ENCODE assay signal across 11 cellular contexts in genomic region chr20:10216146-10216741, GRCh38. TPM values are rescaled to one million over a fixed set of nuclear protein-coding genes. Genes with fewer than 3 reads are reported as not detected.
DNase-seq lines count a peak whose midpoint lies in the region; ATAC-seq, FAIRE-seq and TF ChIP-seq lines count a peak whose summit lies in the region.
"Had no signal": no experiment of that assay in that cellular context is flagged by ENCODE, and none has a peak within 500 bp of the region (broad histone marks: within the 10 kb centered on the region; RNA-seq: fewer than 3 reads in every experiment).

No MANE protein-coding gene starts in this region.

- H3K4me3 ChIP-seq in AG04450 (ENCODE audit: low read depth, low read length) (no peak overlapping the region), HUES64 (ENCODE audit: low read length) (peak overlapping the region; percentile 56; the same call in 1 of the 2 replicates), astrocyte (ENCODE audit: insufficient read depth, low read depth, low read length) (peak overlapping the region; percentile 57), endodermal cell (ENCODE audit: low read length) (no peak overlapping the region)
- H3K4me3 ChIP-seq: upper lobe of right lung had no signal

- ATAC-seq in CD4-positive, alpha-beta T cell (ENCODE audit: poor library complexity), result no peak
- ATAC-seq: upper lobe of right lung had no signal

- peak overlapping the region; percentile 99 for H3K4me2 ChIP-seq in astrocyte (ENCODE audit: low read length)

- CTCF ChIA-PET in AG04450 (lab: Charles Lee), result interaction anchor here (0.7 to 1.0 kb wide), 2 partner anchors 187 to 238 kb away, joined by 3 read pairs; no protein-coding TSS in a partner anchor
- CTCF ChIA-PET in CD4-positive, alpha-beta T cell (lab: Charles Lee), result no interaction called here

- no peaks in the 10 kb centered on the region for H3K36me3 ChIP-seq in HUES64 (ENCODE audit: insufficient read depth, low read length)
- H3K36me3 ChIP-seq in astrocyte (ENCODE audit: insufficient read depth, low read length), result no peaks in the 10 kb centered on the region
- H3K36me3 ChIP-seq in endodermal cell (ENCODE audit: control insufficient read depth, insufficient read depth, low read length), result no peaks in the 10 kb centered on the region
- H3K36me3 ChIP-seq: upper lobe of right lung had no signal

- H3K27ac Mint-ChIP-seq in astrocyte (ENCODE audit: unreplicated experiment), result peak overlapping the region; percentile 87
- H3K27ac Mint-ChIP-seq in endodermal cell, result no peak overlapping the region
- no peak overlapping the region for H3K27ac Mint-ChIP-seq in CD4-positive, alpha-beta T cell
- H3K27ac Mint-ChIP-seq: activated naive CD4-positive, alpha-beta T cell treated with anti-CD3 and anti-CD28 coated beads, Interleukin-2, amount 50 U/mL, for 24 hours had no signal

- WGBS in HUES64, result 64% methylated on average over 3 of the region's 3 CpGs
- 57 to 71% methylated on average over 2 to 3 of the region's 3 CpGs for WGBS in endodermal cell (ENCODE audit: insufficient coverage in 1 of 2, insufficient read length in 1 of 2), 2 experiments

- H3K79me2 ChIP-seq in astrocyte (ENCODE audit: insufficient read depth, low read length), result no peaks in the 10 kb centered on the region

- no peak for DNase-seq in AG04450 (ENCODE audit: low read depth, low spot score)
- DNase-seq in astrocyte (ENCODE audit: low read depth), result peak; percentile 87
- peak; percentile 40 for DNase-seq in left kidney (ENCODE audit: low read depth, low spot score)
- DNase-seq in endodermal cell, result no peak
- DNase-seq in GM19240 (ENCODE audit: insufficient read length, low spot score), result no peak
- DNase-seq in CD4-positive, alpha-beta T cell, result no peak
- DNase-seq in effector CD4-positive, alpha-beta T cell, result no peak
- DNase-seq: upper lobe of right lung had no signal

- H3K9ac ChIP-seq in HUES64 (ENCODE audit: low read depth, low read length) (no peak overlapping the region), astrocyte (ENCODE audit: low read length) (peak overlapping the region; percentile 92), endodermal cell (ENCODE audit: extremely low read depth, low read length, poor library complexity, severe bottlenecking) (no peak overlapping the region)

- H3K9me3 Mint-ChIP-seq in astrocyte (ENCODE audit: unreplicated experiment), result no peaks in the 10 kb centered on the region
- no peaks in the 10 kb centered on the region for H3K9me3 Mint-ChIP-seq in endodermal cell
- peaks cover 7% of the 10 kb centered on the region for H3K9me3 Mint-ChIP-seq in CD4-positive, alpha-beta T cell

- intact Hi-C loops in CD4-positive, alpha-beta T cell (cut with DNase I, micrococcal nuclease), result no loop called here

- H3K4me3 Mint-ChIP-seq in astrocyte (ENCODE audit: unreplicated experiment) (peak overlapping the region; percentile 96), endodermal cell (no peak overlapping the region)
- no peak overlapping the region for H3K4me3 Mint-ChIP-seq in CD4-positive, alpha-beta T cell
- H3K4me3 Mint-ChIP-seq: activated naive CD4-positive, alpha-beta T cell treated with anti-CD3 and anti-CD28 coated beads, Interleukin-2, amount 50 U/mL, for 24 hours had no signal

- no peak overlapping the region for H2AFZ ChIP-seq in astrocyte (ENCODE audit: low read depth, low read length)

- H3K4me1 Mint-ChIP-seq in astrocyte (ENCODE audit: low read depth, unreplicated experiment) (peaks cover 7% of the 10 kb centered on the region), endodermal cell (peaks cover 9% of the 10 kb centered on the region)
- peaks cover 21% of the 10 kb centered on the region for H3K4me1 Mint-ChIP-seq in CD4-positive, alpha-beta T cell (ENCODE audit: low read depth)

- TF ChIP-seq CTCF in AG04450 (IDR thresholded peaks at IDR 0.05; ENCODE audit: low read depth, low read length) (no peak), astrocyte (IDR thresholded peaks at IDR 0.05; ENCODE audit: insufficient read depth, low read depth, low read length) (no peak), endodermal cell (conservative IDR thresholded peaks at IDR 0.05) (no peak)
- TF ChIP-seq CTCF in CD4-positive, alpha-beta T cell (IDR thresholded peaks at IDR 0.05), result no peak

- no peaks in the 10 kb centered on the region; the same call in 1 of the 2 replicates for H3K9me3 ChIP-seq in AG04450 (ENCODE audit: control insufficient read depth, insufficient read depth, low read length)
- no peaks in the 10 kb centered on the region for H3K9me3 ChIP-seq in HUES64 (ENCODE audit: insufficient read depth, low read depth, low read length)
- no peaks in the 10 kb centered on the region for H3K9me3 ChIP-seq in astrocyte (ENCODE audit: insufficient read depth, low read depth, low read length)
- H3K9me3 ChIP-seq in endodermal cell (ENCODE audit: control insufficient read depth, low read length), result no peaks in the 10 kb centered on the region
- H3K9me3 ChIP-seq in CD4-positive, alpha-beta T cell (ENCODE audit: control insufficient read depth, low read length), result no peaks in the 10 kb centered on the region
- H3K9me3 ChIP-seq: upper lobe of right lung had no signal

- H3K27me3 Mint-ChIP-seq in astrocyte (ENCODE audit: low read depth, unreplicated experiment) (peaks cover 4% of the 10 kb centered on the region), endodermal cell (ENCODE audit: insufficient read depth) (peaks cover 55% of the 10 kb centered on the region)
- peaks cover 68% of the 10 kb centered on the region for H3K27me3 Mint-ChIP-seq in CD4-positive, alpha-beta T cell

- H3K27me3 ChIP-seq in AG04450 (ENCODE audit: control insufficient read depth, insufficient read depth, low read length), result no peaks in the 10 kb centered on the region
- H3K27me3 ChIP-seq in HUES64 (ENCODE audit: insufficient read depth, low read length), result peaks cover 43% of the 10 kb centered on the region
- H3K27me3 ChIP-seq in astrocyte (ENCODE audit: insufficient read depth, low read length), result no peaks in the 10 kb centered on the region
- peaks cover 64% of the 10 kb centered on the region for H3K27me3 ChIP-seq in endodermal cell (ENCODE audit: control insufficient read depth, insufficient read depth, low read length, poor library complexity, severe bottlenecking)
- peaks cover 52% of the 10 kb centered on the region for H3K27me3 ChIP-seq in CD4-positive, alpha-beta T cell (ENCODE audit: control insufficient read depth, insufficient read depth, low read length)

- no peak for FAIRE-seq in astrocyte (lab: Jason Lieb, UNC)

- POLR2A ChIA-PET in AG04450 (lab: Yijun Ruan, JAX), result interaction anchor here (0.8 kb wide), 1 partner anchor 93 kb away, joined by 4 read pairs; no protein-coding TSS in a partner anchor
- POLR2A ChIA-PET in CD4-positive, alpha-beta T cell (lab: Charles Lee), result no interaction called here

- peaks cover 10% of the 10 kb centered on the region for H4K20me1 ChIP-seq in astrocyte (ENCODE audit: insufficient read depth, low read length)

- H3K4me1 ChIP-seq in HUES64 (ENCODE audit: insufficient read depth, low read length) (peaks cover 11% of the 10 kb centered on the region), astrocyte (ENCODE audit: insufficient read depth, low read length) (peaks cover 16% of the 10 kb centered on the region), endodermal cell (ENCODE audit: control insufficient read depth, insufficient read depth, low read length) (no peaks in the 10 kb centered on the region)

- H3K36me3 Mint-ChIP-seq in astrocyte (ENCODE audit: low read depth, unreplicated experiment), result no peaks in the 10 kb centered on the region
- no peaks in the 10 kb centered on the region for H3K36me3 Mint-ChIP-seq in endodermal cell (ENCODE audit: low read depth)
- H3K36me3 Mint-ChIP-seq in CD4-positive, alpha-beta T cell (ENCODE audit: low read depth), result no peaks in the 10 kb centered on the region
- H3K36me3 Mint-ChIP-seq: activated naive CD4-positive, alpha-beta T cell treated with anti-CD3 and anti-CD28 coated beads, Interleukin-2, amount 50 U/mL, for 24 hours had no signal

- peak overlapping the region; percentile 63 for H3K27ac ChIP-seq in AG04450 (ENCODE audit: low read depth, low read length)
- no peak overlapping the region for H3K27ac ChIP-seq in HUES64 (ENCODE audit: low read depth, low read length)
- peak overlapping the region; percentile 96 for H3K27ac ChIP-seq in astrocyte (ENCODE audit: low read depth, low read length)
- no peak overlapping the region for H3K27ac ChIP-seq in endodermal cell (ENCODE audit: low read depth, low read length)
- no peak overlapping the region for H3K27ac ChIP-seq in CD4-positive, alpha-beta T cell (ENCODE audit: low read depth, low read length)
- H3K27ac ChIP-seq: upper lobe of right lung had no signal

RNA-seq across cellular contexts. Expression of gene SNAP25, which starts 2.4 kb away (rescaled TPM):
- polyA plus RNA-seq in AG04450 (2011; rRNA removed), result 5.3 and 6.6 TPM in 2 replicates
- 3.1 and 8.3 TPM in 2 replicates for polyA minus RNA-seq in AG04450 (2011; rRNA and poly(A)+ RNA removed)
- polyA plus RNA-seq in HUES64 (2013, experiment 1 of 2), result 0.45 TPM
- polyA plus RNA-seq in HUES64 (2013, experiment 2 of 2), result 1.3 TPM
- total RNA-seq in astrocyte (3.9 and 5.2 TPM in 2 replicates), endodermal cell (under 1 TPM in 1 of 2 donors, not detected in 1; 0.11 TPM)
- 8.0 TPM for polyA plus RNA-seq in endodermal cell (2013, experiment 1 of 2)
- polyA plus RNA-seq in endodermal cell (2013, experiment 2 of 2), result 7.5 TPM
- total RNA-seq in CD4-positive, alpha-beta T cell, result not detected
- total RNA-seq: mononuclear cell had no signal

Comparison
In these comparisons a context has a peak if more than half of its experiments do, and no peak if none do; other contexts are left out.
1. DNase-seq: peak in astrocyte (single experiment) and left kidney (single experiment); none in AG04450 (single experiment), endodermal cell (single experiment), GM19240 (single experiment), CD4-positive, alpha-beta T cell (0 of 10) and effector CD4-positive, alpha-beta T cell (single experiment).
2. H3K27ac ChIP-seq: peak in AG04450 (single experiment) and astrocyte (single experiment); none in HUES64 (single experiment), endodermal cell (single experiment) and CD4-positive, alpha-beta T cell (single experiment).
3. H3K4me3 ChIP-seq: peak in HUES64 (single experiment) and astrocyte (single experiment); none in AG04450 (single experiment) and endodermal cell (single experiment).